In the genomic region with DNA sequence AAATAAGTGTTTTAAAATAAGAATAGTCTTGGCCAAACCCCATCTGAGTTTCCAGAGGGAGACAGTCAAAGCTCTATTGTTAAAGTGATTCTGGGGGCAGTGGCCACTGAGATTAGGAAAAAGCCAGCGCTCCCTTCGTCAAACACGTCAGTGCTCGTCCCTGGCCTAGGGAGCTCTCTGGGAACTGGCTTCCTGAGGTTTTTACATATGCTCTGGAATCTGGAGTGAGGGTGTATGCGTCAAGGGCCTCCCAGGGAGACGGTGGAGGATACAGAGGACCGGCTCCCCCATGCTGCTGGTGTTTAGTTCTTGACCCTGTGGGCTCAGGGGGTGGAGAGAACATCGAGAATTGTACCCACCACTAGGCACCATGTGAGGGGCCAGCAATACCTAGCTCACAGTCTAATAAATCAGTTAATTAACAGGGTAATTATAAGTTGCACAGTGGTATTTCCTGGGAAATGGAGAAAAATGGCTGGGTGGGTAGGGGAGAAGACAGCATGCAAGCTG, we compare ENCODE assay signal across 15 cellular contexts. TPM values are rescaled to one million over a fixed set of nuclear protein-coding genes. Genes with fewer than 3 reads are reported as not detected.
DNase-seq lines count a peak whose midpoint lies in the region; ATAC-seq, FAIRE-seq and TF ChIP-seq lines count a peak whose summit lies in the region.
"Had no signal": no experiment of that assay in that cellular context is flagged by ENCODE, and none has a peak within 500 bp of the region (broad histone marks: within the 10 kb centered on the region; RNA-seq: fewer than 3 reads in every experiment).

No MANE protein-coding gene starts in this region.

- no peaks in the 10 kb centered on the region for H3K36me3 Mint-ChIP-seq in WTC11
- H3K36me3 Mint-ChIP-seq in nephron (ENCODE audit: low read depth): no peaks in the 10 kb centered on the region

- peaks cover 39% of the 10 kb centered on the region for H3K4me1 Mint-ChIP-seq in WTC11
- H3K4me1 Mint-ChIP-seq in nephron: peaks cover 12% of the 10 kb centered on the region

- H3K4me3 ChIP-seq in fibroblast of mammary gland (ENCODE audit: control insufficient read depth, low read depth, low read length): no peak overlapping the region
- H3K4me3 ChIP-seq: Peyer's patch had no signal

- peak; percentile 35 for DNase-seq in ELF-1 (ENCODE audit: low read depth, low spot score)
- peak; percentile 32 for DNase-seq in WTC11 (ENCODE audit: low spot score)
- peak; percentile 84 for DNase-seq in fibroblast of mammary gland (ENCODE audit: low read depth)
- DNase-seq in HTR-8/SVneo (ENCODE audit: insufficient read length, low spot score): no peak
- no peak for DNase-seq in COLO829 (ENCODE audit: low spot score)
- no peak for DNase-seq in stimulated activated CD4-positive, alpha-beta T cell treated with anti-CD3 and anti-CD28 coated beads, Interleukin-1b, Interleukin-23, amount 100 ng/mL, for 48 hours
- DNase-seq: activated CD4-positive, CD25-positive, alpha-beta regulatory T cell; AML-193; amygdala; naive thymus-derived CD8-positive, alpha-beta T cell; NCI-H187 treated with DMSO at 0.1 percent for 48 hours had no signal

- CTCF ChIA-PET in WTC11 (lab: Charles Lee): interaction anchor here (0.7 to 4.2 kb wide), 14 partner anchors 8 to 680 kb away, joined by 3 to 42 read pairs (median 6); no protein-coding TSS in a partner anchor

- POLR2A ChIA-PET in WTC11 (lab: Charles Lee): no interaction called here

- H3K27ac Mint-ChIP-seq in WTC11 (peak overlapping the region; percentile 82), nephron (peak overlapping the region in 2 of 3 experiments; percentile 6 to 16)
- H3K27ac Mint-ChIP-seq: activated T-helper 2 cell treated with anti-CD3 and anti-CD28 coated beads, Interferon-gamma antibody, Interleukin-2, Interleukin-4, amounts not matched to agents 10 μg/mL and 5 μg/mL and 100 μg/mL, durations not matched to agents 14 hours and 24 hours and 36 hours had no signal

- H3K27me3 Mint-ChIP-seq in WTC11 (ENCODE audit: low read depth): no peaks in the 10 kb centered on the region
- H3K27me3 Mint-ChIP-seq in nephron (ENCODE audit: low read depth): no peaks in the 10 kb centered on the region
- H3K27me3 Mint-ChIP-seq: naive thymus-derived CD8-positive, alpha-beta T cell had no signal

- H3K9me3 Mint-ChIP-seq in WTC11 (no peaks in the 10 kb centered on the region), nephron (no peaks in the 10 kb centered on the region)
- H3K9me3 Mint-ChIP-seq: activated T-helper 2 cell treated with anti-CD3 and anti-CD28 coated beads, Interferon-gamma antibody, Interleukin-2, Interleukin-4, amounts not matched to agents 10 μg/mL and 5 μg/mL and 100 μg/mL, durations not matched to agents 14 hours and 24 hours and 36 hours; naive thymus-derived CD8-positive, alpha-beta T cell had no signal

- no peak for FAIRE-seq in HTR-8/SVneo (lab: Jason Lieb, UNC)

- TF ChIP-seq CTCF in WTC11 (IDR thresholded peaks at IDR 0.05): no peak
- TF ChIP-seq CTCF in fibroblast of mammary gland (conservative IDR thresholded peaks at IDR 0.05; ENCODE audit: control insufficient read depth, insufficient read depth, low read depth, low read length): no peak
- TF ChIP-seq CTCF in nephron (IDR thresholded peaks at IDR 0.05; ENCODE audit: unreplicated experiment in 3 of 3): no peak

- no peak overlapping the region for H3K4me3 Mint-ChIP-seq in WTC11
- no peak overlapping the region for H3K4me3 Mint-ChIP-seq in nephron
- H3K4me3 Mint-ChIP-seq: naive thymus-derived CD8-positive, alpha-beta T cell had no signal

- ATAC-seq in WTC11: peak; percentile 77
- ATAC-seq in HG03135 (IDR thresholded peaks at IDR 0.05; ENCODE audit: unreplicated experiment): no peak
- ATAC-seq: naive thymus-derived CD8-positive, alpha-beta T cell had no signal

TF ChIP-seq in WTC11, 78 proteins besides CTCF, POLR2A, EP300 and RAD21 (continues in another document):
- TF ChIP-seq, protein P1, sequence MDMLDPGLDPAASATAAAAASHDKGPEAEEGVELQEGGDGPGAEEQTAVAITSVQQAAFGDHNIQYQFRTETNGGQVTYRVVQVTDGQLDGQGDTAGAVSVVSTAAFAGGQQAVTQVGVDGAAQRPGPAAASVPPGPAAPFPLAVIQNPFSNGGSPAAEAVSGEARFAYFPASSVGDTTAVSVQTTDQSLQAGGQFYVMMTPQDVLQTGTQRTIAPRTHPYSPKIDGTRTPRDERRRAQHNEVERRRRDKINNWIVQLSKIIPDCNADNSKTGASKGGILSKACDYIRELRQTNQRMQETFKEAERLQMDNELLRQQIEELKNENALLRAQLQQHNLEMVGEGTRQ (CRISPR knock-in tag; IDR thresholded peaks at IDR 0.05): no peak
- TF ChIP-seq JUN (CRISPR knock-in tag; IDR thresholded peaks at IDR 0.05) (no peak), ZNF512 (CRISPR knock-in tag; IDR thresholded peaks at IDR 0.05; ENCODE audit: borderline replicate concordance) (no peak), USF1 (CRISPR knock-in tag; IDR thresholded peaks at IDR 0.05) (no peak), SOX15 (CRISPR knock-in tag; IDR thresholded peaks at IDR 0.05) (no peak), ZNF671 (CRISPR knock-in tag; IDR thresholded peaks at IDR 0.05) (no peak), NR1H2 (CRISPR knock-in tag; IDR thresholded peaks at IDR 0.05) (no peak), ATF1 (CRISPR knock-in tag; IDR thresholded peaks at IDR 0.05) (no peak), ZMAT4 (CRISPR knock-in tag; IDR thresholded peaks at IDR 0.05) (no peak), NR2C2 (CRISPR knock-in tag; IDR thresholded peaks at IDR 0.05) (no peak)
- TF ChIP-seq, protein P2, sequence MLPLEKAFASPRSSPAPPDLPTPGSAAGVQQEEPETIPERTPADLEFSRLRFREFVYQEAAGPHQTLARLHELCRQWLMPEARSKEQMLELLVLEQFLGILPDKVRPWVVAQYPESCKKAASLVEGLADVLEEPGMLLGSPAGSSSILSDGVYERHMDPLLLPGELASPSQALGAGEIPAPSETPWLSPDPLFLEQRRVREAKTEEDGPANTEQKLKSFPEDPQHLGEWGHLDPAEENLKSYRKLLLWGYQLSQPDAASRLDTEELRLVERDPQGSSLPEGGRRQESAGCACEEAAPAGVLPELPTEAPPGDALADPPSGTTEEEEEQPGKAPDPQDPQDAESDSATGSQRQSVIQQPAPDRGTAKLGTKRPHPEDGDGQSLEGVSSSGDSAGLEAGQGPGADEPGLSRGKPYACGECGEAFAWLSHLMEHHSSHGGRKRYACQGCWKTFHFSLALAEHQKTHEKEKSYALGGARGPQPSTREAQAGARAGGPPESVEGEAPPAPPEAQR (CRISPR knock-in tag; IDR thresholded peaks at IDR 0.05): no peak
- TF ChIP-seq, protein P3, sequence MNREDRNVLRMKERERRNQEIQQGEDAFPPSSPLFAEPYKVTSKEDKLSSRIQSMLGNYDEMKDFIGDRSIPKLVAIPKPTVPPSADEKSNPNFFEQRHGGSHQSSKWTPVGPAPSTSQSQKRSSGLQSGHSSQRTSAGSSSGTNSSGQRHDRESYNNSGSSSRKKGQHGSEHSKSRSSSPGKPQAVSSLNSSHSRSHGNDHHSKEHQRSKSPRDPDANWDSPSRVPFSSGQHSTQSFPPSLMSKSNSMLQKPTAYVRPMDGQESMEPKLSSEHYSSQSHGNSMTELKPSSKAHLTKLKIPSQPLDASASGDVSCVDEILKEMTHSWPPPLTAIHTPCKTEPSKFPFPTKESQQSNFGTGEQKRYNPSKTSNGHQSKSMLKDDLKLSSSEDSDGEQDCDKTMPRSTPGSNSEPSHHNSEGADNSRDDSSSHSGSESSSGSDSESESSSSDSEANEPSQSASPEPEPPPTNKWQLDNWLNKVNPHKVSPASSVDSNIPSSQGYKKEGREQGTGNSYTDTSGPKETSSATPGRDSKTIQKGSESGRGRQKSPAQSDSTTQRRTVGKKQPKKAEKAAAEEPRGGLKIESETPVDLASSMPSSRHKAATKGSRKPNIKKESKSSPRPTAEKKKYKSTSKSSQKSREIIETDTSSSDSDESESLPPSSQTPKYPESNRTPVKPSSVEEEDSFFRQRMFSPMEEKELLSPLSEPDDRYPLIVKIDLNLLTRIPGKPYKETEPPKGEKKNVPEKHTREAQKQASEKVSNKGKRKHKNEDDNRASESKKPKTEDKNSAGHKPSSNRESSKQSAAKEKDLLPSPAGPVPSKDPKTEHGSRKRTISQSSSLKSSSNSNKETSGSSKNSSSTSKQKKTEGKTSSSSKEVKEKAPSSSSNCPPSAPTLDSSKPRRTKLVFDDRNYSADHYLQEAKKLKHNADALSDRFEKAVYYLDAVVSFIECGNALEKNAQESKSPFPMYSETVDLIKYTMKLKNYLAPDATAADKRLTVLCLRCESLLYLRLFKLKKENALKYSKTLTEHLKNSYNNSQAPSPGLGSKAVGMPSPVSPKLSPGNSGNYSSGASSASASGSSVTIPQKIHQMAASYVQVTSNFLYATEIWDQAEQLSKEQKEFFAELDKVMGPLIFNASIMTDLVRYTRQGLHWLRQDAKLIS (CRISPR knock-in tag; IDR thresholded peaks at IDR 0.05; ENCODE audit: borderline replicate concordance): no peak

RNA-seq across cellular contexts. Expression of gene WDR25, which starts 33.8 kb away (rescaled TPM):
- total RNA-seq in WTC11 (2021): 7.6 to 9.0 TPM (median 8.0 TPM) in 3 replicates

Comparison
In these comparisons a context has a peak if more than half of its experiments do, and no peak if none do; other contexts are left out.
1. DNase-seq: peak in ELF-1 (single experiment), WTC11 (single experiment) and fibroblast of mammary gland (single experiment); none in HTR-8/SVneo (single experiment), COLO829 (single experiment) and stimulated activated CD4-positive, alpha-beta T cell treated with anti-CD3 and anti-CD28 coated beads, Interleukin-1b, Interleukin-23, amount 100 ng/mL, for 48 hours (single experiment).